In genomic region chr4:103099691-103100392, GRCh38 we compare ENCODE assay signal across 8 cellular contexts. TPM values are rescaled to one million over a fixed set of nuclear protein-coding genes. Genes with fewer than 3 reads are reported as not detected.
A peak's percentile ranks its signal among the peaks of the same experiment; 100 is the strongest.
DNase-seq lines count a peak whose midpoint lies in the region; ATAC-seq and TF ChIP-seq lines count a peak whose summit lies in the region.

TSS of gene BDH2 (minus strand) at chr4:103099834. CDS start at chr4:103096254, 3,580 bp downstream.

- no peak within 1 kb of the TSS for H4K12ac ChIP-seq in trophoblast cell (ENCODE audit: low read depth, low read length)

- H3K27me3 ChIP-seq in left ventricle myocardium inferior (ENCODE audit: low read depth): no peaks in the 10 kb centered on the region
- no peaks in the 10 kb centered on the region for H3K27me3 ChIP-seq in trophoblast cell (ENCODE audit: insufficient read depth, low read length)

- H2BK12ac ChIP-seq in trophoblast cell (ENCODE audit: low read length): no peak within 1 kb of the TSS

- H3K14ac ChIP-seq in trophoblast cell (ENCODE audit: low read length): no peak within 1 kb of the TSS

- no peak within 1 kb of the TSS for H4K8ac ChIP-seq in trophoblast cell (ENCODE audit: low read depth, low read length)

- intact Hi-C loops in left ventricle myocardium inferior (cut with micrococcal nuclease): loop anchor here (10.0 kb wide), 1 partner anchor 675 kb away; no protein-coding TSS in a partner anchor

- H3K4me3 ChIP-seq in SK-N-MC (peak within 1 kb of the TSS; percentile 83), astrocyte of the cerebellum (ENCODE audit: low read depth, low read length) (peak within 1 kb of the TSS; percentile 44), left ventricle myocardium inferior (peak within 1 kb of the TSS; percentile 70), trophoblast cell (ENCODE audit: low read depth, low read length) (no peak within 1 kb of the TSS)

- H2AFZ ChIP-seq in trophoblast cell (ENCODE audit: insufficient read depth, low read length, poor library complexity): no peak within 1 kb of the TSS

- H3K79me1 ChIP-seq in trophoblast cell (ENCODE audit: low read length): no peaks in the 10 kb centered on the region

- H3K9ac ChIP-seq in SK-N-MC (ENCODE audit: insufficient read length) (peak within 1 kb of the TSS; percentile 85), trophoblast cell (ENCODE audit: low read length) (no peak within 1 kb of the TSS)

- H3K36me3 ChIP-seq in SK-N-MC (ENCODE audit: insufficient read depth, low read length): no peaks in the 10 kb centered on the region
- peaks cover 4% of the 10 kb centered on the region for H3K36me3 ChIP-seq in left ventricle myocardium inferior
- no peaks in the 10 kb centered on the region for H3K36me3 ChIP-seq in trophoblast cell (ENCODE audit: control insufficient read depth in 1 of 2, insufficient read depth in 2 of 2, low read length in 2 of 2)

- in situ Hi-C loops in astrocyte of the cerebellum (cut with HindIII; ENCODE audit: low sequenced_read_pairs): no loop called here

- no peaks in the 10 kb centered on the region for H3K79me2 ChIP-seq in trophoblast cell (ENCODE audit: control insufficient read depth, insufficient read depth, low read length, poor library complexity)

- TF ChIP-seq CTCF in astrocyte of the cerebellum (IDR thresholded peaks at IDR 0.05; ENCODE audit: low read depth, low read length, missing control alignments) (peak; percentile 62), left ventricle myocardium inferior (IDR thresholded peaks at IDR 0.05; ENCODE audit: borderline replicate concordance) (peak; percentile 86)

- H3K4me2 ChIP-seq in trophoblast cell (ENCODE audit: low read length): peak within 1 kb of the TSS; percentile 68

- no peaks in the 10 kb centered on the region for H3K9me3 ChIP-seq in SK-N-MC (ENCODE audit: low read depth, low read length)
- no peaks in the 10 kb centered on the region for H3K9me3 ChIP-seq in left ventricle myocardium inferior (replicated peaks)
- H3K9me3 ChIP-seq in trophoblast cell (ENCODE audit: insufficient read depth, low read depth, low read length): no peaks in the 10 kb centered on the region

- no peak within 1 kb of the TSS for H4K91ac ChIP-seq in trophoblast cell (ENCODE audit: low read depth, low read length)

- peak; percentile 1 to 83 (median 52) for DNase-seq in stimulated activated naive CD4-positive, alpha-beta T cell (lab: John Stamatoyannopoulos, UW)
- no peak for DNase-seq in stimulated activated naive CD4-positive, alpha-beta T cell treated with Interleukin-2 at 50 U/mL for 16 hours (lab: John Stamatoyannopoulos, UW)
- DNase-seq in MV-4-11 (lab: John Stamatoyannopoulos, UW): peak; percentile 90
- DNase-seq in SK-N-MC (ENCODE audit: low read depth, low spot score): peak; percentile 90
- peak; percentile 95 for DNase-seq in astrocyte of the cerebellum (ENCODE audit: low read depth)
- DNase-seq in left ventricle myocardium inferior: no peak
- DNase-seq in trophoblast cell: peak; percentile 72 to 96

- H3K4ac ChIP-seq in trophoblast cell (ENCODE audit: low read depth, low read length): no peak within 1 kb of the TSS

- ATAC-seq in HG02623 (IDR thresholded peaks at IDR 0.05; ENCODE audit: unreplicated experiment): peak; percentile 97

- H3K4me1 ChIP-seq in left ventricle myocardium inferior: peaks cover 43% of the 10 kb centered on the region
- peaks cover 3% of the 10 kb centered on the region in 2 experiments for H3K4me1 ChIP-seq in trophoblast cell (ENCODE audit: control insufficient read depth in 1 of 2, insufficient read depth in 2 of 2, low read length in 2 of 2)

- H3K23ac ChIP-seq in trophoblast cell (ENCODE audit: low read length): no peak within 1 kb of the TSS

- no peak within 1 kb of the TSS for H3K18ac ChIP-seq in trophoblast cell (ENCODE audit: low read length)

- peak within 1 kb of the TSS; percentile 63 for H3K27ac ChIP-seq in SK-N-MC
- peak within 1 kb of the TSS; percentile 78 for H3K27ac ChIP-seq in left ventricle myocardium inferior (replicated peaks)
- H3K27ac ChIP-seq in trophoblast cell (ENCODE audit: low read depth, low read length): no peak within 1 kb of the TSS

- no peak within 1 kb of the TSS for H2AK5ac ChIP-seq in trophoblast cell (ENCODE audit: low read length)

- H2BK5ac ChIP-seq in trophoblast cell (ENCODE audit: low read depth, low read length, poor library complexity): no peak within 1 kb of the TSS

- H2BK120ac ChIP-seq in trophoblast cell (ENCODE audit: insufficient read depth, low read length, poor library complexity): no peak within 1 kb of the TSS

- no CpG with 5 or more reads among the region's 11 CpGs for WGBS in trophoblast cell (ENCODE audit: extremely low coverage, insufficient coverage, insufficient read length)

RNA-seq across cellular contexts. Expression of gene BDH2, which starts in this region (rescaled TPM):
- total RNA-seq in left ventricle myocardium inferior: 27.2 TPM
- 31.1 and 32.1 TPM in 2 replicates for polyA plus RNA-seq in trophoblast cell (2013)

Comparison
In these comparisons a context has a peak if more than half of its experiments do, and no peak if none do; other contexts are left out.
1. DNase-seq: peak in stimulated activated naive CD4-positive, alpha-beta T cell (6 of 6), MV-4-11 (single experiment), SK-N-MC (single experiment), astrocyte of the cerebellum (single experiment) and trophoblast cell (2 of 2); none in stimulated activated naive CD4-positive, alpha-beta T cell treated with Interleukin-2 at 50 U/mL for 16 hours (single experiment) and left ventricle myocardium inferior (single experiment).